In genomic region chr4:117096462-117096861, GRCh38 we compare ENCODE assay signal across 27 cellular contexts. TPM values are rescaled to one million over a fixed set of nuclear protein-coding genes. Genes with fewer than 3 reads are reported as not detected.
"Had no signal": no experiment of that assay in that cellular context is flagged by ENCODE, and none has a peak within 500 bp of the region (broad histone marks: within the 10 kb centered on the region; RNA-seq: fewer than 3 reads in every experiment).

No MANE protein-coding gene starts in this region.

- DNase-seq: activated CD4-positive, alpha-beta memory T cell treated with anti-CD3 and anti-CD28 coated beads, Interleukin-2, amount 10 ng/mL, durations not matched to agents 7 days and 5 days; activated CD4-positive, alpha-beta T cell treated with anti-CD3 and anti-CD28 coated beads for 1 hour; activated CD4-positive, alpha-beta T cell treated with anti-CD3 and anti-CD28 coated beads for 4 hours; activated CD4-positive, alpha-beta T cell treated with anti-CD3 and anti-CD28 coated beads, Interleukin-2, amount 10 ng/mL, durations not matched to agents 7 days and 5 days; activated CD4-positive, alpha-beta T cell treated with anti-CD3 and anti-CD28 coated beads, Interleukin-2, amount 50 U/mL, for 4 hours; activated CD8-positive, alpha-beta memory T cell treated with anti-CD3 and anti-CD28 coated beads, Interleukin-2, amount 50 U/mL, for 48 hours; activated gamma-delta T cell; activated naive CD4-positive, alpha-beta T cell; activated naive CD4-positive, alpha-beta T cell treated with anti-CD3 and anti-CD28 coated beads, Interleukin-2, amount 10 ng/mL, durations not matched to agents 7 days and 5 days; activated naive CD8-positive, alpha-beta T cell treated with anti-CD3 and anti-CD28 coated beads, Interleukin-2, amount 10 ng/mL, durations not matched to agents 7 days and 5 days; activated T-cell treated with anti-CD3 and anti-CD28 coated beads for 4 hours; activated T-cell treated with anti-CD3 and anti-CD28 coated beads, Interleukin-2, amount 50 U/mL, for 24 hours; activated T-cell treated with anti-CD3 and anti-CD28 coated beads, Interleukin-2, amount 50 U/mL, for 72 hours; central memory CD4-positive, alpha-beta T cell; cerebellar nuclear complex; colonic mucosa; effector CD8-positive, alpha-beta T cell; esophagus squamous epithelium; foreskin melanocyte; head of caudate nucleus; T-helper 2 cell had no signal

- H3K4me1 ChIP-seq: ascending aorta, breast epithelium, colonic mucosa, esophagus squamous epithelium had no signal

- H3K36me3 ChIP-seq: ascending aorta, breast epithelium, cardiac muscle cell, colonic mucosa, esophagus squamous epithelium had no signal

- H3K27ac ChIP-seq: ascending aorta, breast epithelium, cardiac muscle cell, colonic mucosa, epithelial cell of prostate, esophagus squamous epithelium, VCaP had no signal

- H3K27me3 ChIP-seq: ascending aorta, breast epithelium, cardiac muscle cell, colonic mucosa, esophagus squamous epithelium had no signal

- H3K4me3 ChIP-seq: ascending aorta, breast epithelium, cardiac muscle cell, colonic mucosa, esophagus squamous epithelium had no signal

- ATAC-seq: activated naive CD4-positive, alpha-beta T cell treated with anti-CD3 and anti-CD28 coated beads, Interleukin-2, amount 50 U/mL, for 72 hours; activated T-cell treated with anti-CD3 and anti-CD28 coated beads, Interleukin-2, amount 50 U/mL, for 72 hours had no signal

- H3K9me3 ChIP-seq: ascending aorta, breast epithelium, colonic mucosa, esophagus squamous epithelium had no signal

RNA-seq across cellular contexts. Expression of gene TRAM1L1, which starts 11.1 kb away (rescaled TPM):
- total RNA-seq: activated CD4-positive, alpha-beta memory T cell treated with anti-CD3 and anti-CD28 coated beads, Interleukin-2, amount 10 ng/mL, durations not matched to agents 7 days and 5 days; activated CD4-positive, alpha-beta T cell treated with anti-CD3 and anti-CD28 coated beads, Interleukin-2, amount 10 ng/mL, durations not matched to agents 7 days and 5 days; activated naive CD4-positive, alpha-beta T cell treated with anti-CD3 and anti-CD28 coated beads, Interleukin-2, amount 50 U/mL, for 72 hours; activated naive CD8-positive, alpha-beta T cell treated with anti-CD3 and anti-CD28 coated beads, Interleukin-2, amount 10 ng/mL, durations not matched to agents 7 days and 5 days had no signal
